ENCODE assay signal across 15 cellular contexts in the genomic region with DNA sequence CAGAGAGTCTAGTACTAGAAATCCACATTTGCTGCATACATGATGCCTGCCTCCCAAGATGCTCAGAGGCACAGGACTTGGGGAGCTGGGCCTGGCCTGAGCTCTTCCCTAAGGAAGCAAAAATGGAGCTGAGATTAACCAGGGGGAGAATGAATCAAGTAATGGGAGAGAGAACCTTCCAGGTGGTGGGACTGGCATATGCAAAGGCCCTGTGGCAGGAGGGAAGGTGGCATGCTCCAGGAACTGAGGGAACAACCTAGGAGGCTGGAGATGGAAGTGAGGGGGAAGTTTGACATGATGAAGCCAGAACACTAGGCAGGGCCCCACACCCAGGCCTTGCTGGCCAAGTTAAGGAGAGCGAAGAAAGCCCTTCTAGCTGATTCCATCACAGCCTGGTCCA. TPM values are rescaled to one million over a fixed set of nuclear protein-coding genes. Genes with fewer than 3 reads are reported as not detected.
A peak's percentile ranks its signal among the peaks of the same experiment; 100 is the strongest.
DNase-seq lines count a peak whose midpoint lies in the region; ATAC-seq, FAIRE-seq and TF ChIP-seq lines count a peak whose summit lies in the region.
"Had no signal": no experiment of that assay in that cellular context is flagged by ENCODE, and none has a peak within 500 bp of the region (broad histone marks: within the 10 kb centered on the region; RNA-seq: fewer than 3 reads in every experiment).

No MANE protein-coding gene starts in this region.

- H2AK5ac ChIP-seq in H1 (ENCODE audit: low read depth, low read length) = no peak overlapping the region; the same call in 1 of the 2 replicates

- intact Hi-C loops in breast epithelium (cut with DNase I; ENCODE audit: low total_unique reads) (no loop called here), mammary epithelial cell (cut with micrococcal nuclease) (no loop called here)

- H3K9ac ChIP-seq in mammary epithelial cell (ENCODE audit: insufficient read depth, low read length) (no peak overlapping the region), H1 (replicated peaks in 1 of 4; ENCODE audit: extremely low read depth in 1 of 4, low read depth in 3 of 4, low read length in 3 of 4) (no peak overlapping the region), neural cell (ENCODE audit: low read length) (no peak overlapping the region), smooth muscle cell (ENCODE audit: low read depth) (no peak overlapping the region)
- H3K9ac ChIP-seq: BLaER1 treated with 17β-estradiol and CSF1 and Interleukin-3, amounts not matched to agents 10 nM and 100 nM had no signal

- H2AFZ ChIP-seq in mammary epithelial cell (ENCODE audit: low read depth, low read length) (no peak overlapping the region), H1 (ENCODE audit: low read length) (no peak overlapping the region), neural cell (ENCODE audit: low read depth, low read length) (no peak overlapping the region), smooth muscle cell (ENCODE audit: low read depth) (no peak overlapping the region)
- H2AFZ ChIP-seq: GM23338 had no signal

- H3K36me3 ChIP-seq in breast epithelium = no peaks in the 10 kb centered on the region
- H3K36me3 ChIP-seq in mammary epithelial cell (ENCODE audit: insufficient read depth, low read length) = no peaks in the 10 kb centered on the region
- no peaks in the 10 kb centered on the region for H3K36me3 ChIP-seq in H1 (ENCODE audit: control insufficient read depth in 2 of 4, insufficient read depth in 4 of 4, low read length in 3 of 4)
- H3K36me3 ChIP-seq in neural cell (ENCODE audit: insufficient read depth, low read length) = no peaks in the 10 kb centered on the region
- H3K36me3 ChIP-seq in smooth muscle cell (ENCODE audit: low read depth) = no peaks in the 10 kb centered on the region

- H3K27me3 ChIP-seq in breast epithelium = no peaks in the 10 kb centered on the region
- no peaks in the 10 kb centered on the region for H3K27me3 ChIP-seq in mammary epithelial cell (ENCODE audit: insufficient read depth, low read length)
- H3K27me3 ChIP-seq in H1 (replicated peaks in 1 of 4; ENCODE audit: control insufficient read depth in 3 of 4, extremely low read depth in 1 of 4, insufficient read depth in 3 of 4, low read length in 3 of 4) = no peaks in the 10 kb centered on the region
- H3K27me3 ChIP-seq in neural cell (ENCODE audit: insufficient read depth, low read depth, low read length) = no peaks in the 10 kb centered on the region
- no peaks in the 10 kb centered on the region for H3K27me3 ChIP-seq in smooth muscle cell (ENCODE audit: low read depth)
- H3K27me3 ChIP-seq: BLaER1 treated with 17β-estradiol and CSF1 and Interleukin-3, amounts not matched to agents 10 nM and 100 nM had no signal

- no peak overlapping the region for H4K91ac ChIP-seq in H1 (replicated peaks; ENCODE audit: insufficient read length, low read length)

- H3K23me2 ChIP-seq in H1 (ENCODE audit: low read depth, low read length) = no peaks in the 10 kb centered on the region

- H3K14ac ChIP-seq in H1 (ENCODE audit: insufficient read length) = no peak overlapping the region

- no peak overlapping the region for H2BK5ac ChIP-seq in H1 (ENCODE audit: low read depth, low read length)

- no TSS peak for BruUV-seq in mammary epithelial cell (replicated peaks; lab: Mats Ljungman, UMichigan)

- H3K4me3 ChIP-seq in breast epithelium (no peak overlapping the region), mammary epithelial cell (replicated peaks in 1 of 3; ENCODE audit: insufficient read depth in 1 of 3, low read depth in 2 of 3, low read length in 3 of 3) (no peak overlapping the region), H1 (ENCODE audit: extremely low read depth in 1 of 4, insufficient read depth in 2 of 4, low read depth in 3 of 4, low read length in 4 of 4) (no peak overlapping the region), neural cell (ENCODE audit: low read length) (no peak overlapping the region), smooth muscle cell (no peak overlapping the region)
- H3K4me3 ChIP-seq: BLaER1 treated with 17β-estradiol and CSF1 and Interleukin-3, amounts not matched to agents 10 nM and 100 nM; GM23338 had no signal

- H2BK120ac ChIP-seq in H1 (replicated peaks; ENCODE audit: low read depth, low read length) = no peak overlapping the region

- no peak overlapping the region for H4K5ac ChIP-seq in H1 (ENCODE audit: insufficient read length, low read depth, low read length)

- no peak for TF ChIP-seq RAD21 in H1 (IDR thresholded peaks at IDR 0.05 in 1 of 2, conservative IDR thresholded peaks at IDR 0.05 in 1 of 2; ENCODE audit: low read depth in 2 of 2, low read length in 2 of 2)
- TF ChIP-seq RAD21 in neural cell (conservative IDR thresholded peaks at IDR 0.05) = no peak

- H3K4me2 ChIP-seq in mammary epithelial cell (ENCODE audit: insufficient read depth, low read depth, low read length) = no peak overlapping the region
- H3K4me2 ChIP-seq in H1 (ENCODE audit: insufficient read depth in 1 of 2, low read depth in 2 of 2, low read length in 2 of 2) = no peak overlapping the region
- no peak overlapping the region for H3K4me2 ChIP-seq in neural cell (ENCODE audit: low read length)
- H3K4me2 ChIP-seq in smooth muscle cell = no peak overlapping the region
- H3K4me2 ChIP-seq: GM23338 had no signal

- no peaks in the 10 kb centered on the region for H3K79me2 ChIP-seq in mammary epithelial cell (ENCODE audit: insufficient read depth, low read length)
- no peaks in the 10 kb centered on the region for H3K79me2 ChIP-seq in H1 (ENCODE audit: control insufficient read depth in 1 of 2, insufficient read depth in 2 of 2, low read length in 2 of 2)
- H3K79me2 ChIP-seq in neural cell (replicated peaks; ENCODE audit: insufficient read depth, low read length) = no peaks in the 10 kb centered on the region
- H3K79me2 ChIP-seq in smooth muscle cell (ENCODE audit: low read depth) = no peaks in the 10 kb centered on the region

- 0 out of 2 replicates have a peak overlapping the region, but pooled peaks have one; percentile 36 for H2BK15ac ChIP-seq in H1 (ENCODE audit: low read length)

- dilution Hi-C loops in mammary epithelial cell (cut with HindIII; ENCODE audit: low sequenced_read_pairs) = no loop called here

- H2BK20ac ChIP-seq in H1 (ENCODE audit: low read length) = no peak overlapping the region

- no peak for FAIRE-seq in H1 (lab: Jason Lieb, UNC)

- no peak overlapping the region for H3K18ac ChIP-seq in H1 (ENCODE audit: extremely low read depth, low read length)

- H3K23ac ChIP-seq in H1 (ENCODE audit: insufficient read length) = no peak overlapping the region

- H3K56ac ChIP-seq in H1 (replicated peaks; ENCODE audit: insufficient read length, low read depth, low read length) = no peak overlapping the region

- WGBS in mammary epithelial cell (ENCODE audit: low coverage, missing lambda C conversion rate) = 48% methylated on average over 1 of the region's 1 CpG
- 100% methylated on average over 1 of the region's 1 CpG; no CpG with 5 or more reads in 1 of the 2 experiments for WGBS in H1 (ENCODE audit: extremely low coverage in 1 of 2, insufficient coverage in 1 of 2, insufficient read length in 1 of 2, insufficient replicate concordance in 2 of 2, low coverage in 1 of 2, low lambda C conversion rate in 2 of 2, missing lambda C conversion rate in 1 of 2), 2 experiments
- 100% methylated on average over 1 of the region's 1 CpG for WGBS in smooth muscle cell (ENCODE audit: low lambda C conversion rate)

- POLR2A ChIA-PET in H1 (lab: Charles Lee; ENCODE audit: partially characterized antibody) = interaction anchor here (1.1 to 3.2 kb wide), 4 partner anchors 8 to 59 kb away, joined by 3 to 9 read pairs (median 6); no protein-coding TSS in a partner anchor

- TF ChIP-seq POLR2A in breast epithelium (IDR thresholded peaks at IDR 0.05) (no peak), H1 (IDR thresholded peaks at IDR 0.05; ENCODE audit: control extremely low read depth in 1 of 2, low read depth in 2 of 2, low read length in 2 of 2) (no peak)

- CTCF ChIA-PET in mammary epithelial cell (lab: Charles Lee; ENCODE audit: low non-redundant PET) (no interaction called here), H1 (lab: Charles Lee; ENCODE audit: partially characterized antibody) (interaction anchor here (0.7 to 19.8 kb wide), 17 partner anchors 8 to 300 kb away, joined by 3 to 233 read pairs (median 4); a partner anchor contains a TSS)

- TF ChIP-seq EP300 in H1 (IDR thresholded peaks at IDR 0.05; ENCODE audit: borderline replicate concordance in 1 of 2, low read depth in 2 of 2, low read length in 2 of 2) = no peak
- TF ChIP-seq EP300 in neural cell (conservative IDR thresholded peaks at IDR 0.05; ENCODE audit: poor library complexity, severe bottlenecking) = no peak

- no peak overlapping the region; the same call in 1 of the 2 replicates for H4K8ac ChIP-seq in H1 (ENCODE audit: extremely low read depth, insufficient read depth, low read length)

- no peaks in the 10 kb centered on the region for H3K4me1 ChIP-seq in breast epithelium
- H3K4me1 ChIP-seq in mammary epithelial cell (ENCODE audit: insufficient read depth, low read length) = no peaks in the 10 kb centered on the region
- peaks cover 0 to 11% (median 8%) of the 10 kb centered on the region in 4 experiments; a peak in 5 of 7 replicates for H3K4me1 ChIP-seq in H1 (replicated peaks in 1 of 4; ENCODE audit: control insufficient read depth in 3 of 4, insufficient read depth in 4 of 4, low read length in 3 of 4)
- H3K4me1 ChIP-seq in smooth muscle cell (ENCODE audit: low read depth) = no peaks in the 10 kb centered on the region

- TF ChIP-seq CTCF in breast epithelium (IDR thresholded peaks at IDR 0.05) (no peak), mammary epithelial cell (conservative IDR thresholded peaks at IDR 0.05 in 1 of 2, IDR thresholded peaks at IDR 0.05 in 1 of 2; ENCODE audit: extremely low read depth in 1 of 2, insufficient read depth in 1 of 2, low read depth in 1 of 2, low read length in 2 of 2) (no peak), H1 (IDR thresholded peaks at IDR 0.05; ENCODE audit: control extremely low read depth in 1 of 3, insufficient read depth in 1 of 3, low read depth in 1 of 3, low read length in 3 of 3) (no peak), neural cell (IDR thresholded peaks at IDR 0.05; ENCODE audit: poor library complexity, severe bottlenecking) (no peak), smooth muscle cell (IDR thresholded peaks at IDR 0.05; ENCODE audit: borderline replicate concordance, insufficient read depth, poor library complexity, severe bottlenecking) (no peak)

- no peaks in the 10 kb centered on the region for H4K20me1 ChIP-seq in mammary epithelial cell (ENCODE audit: insufficient read depth, low read length)
- peaks cover 2 to 4% of the 10 kb centered on the region in 2 experiments for H4K20me1 ChIP-seq in H1 (replicated peaks in 1 of 2; ENCODE audit: control insufficient read depth in 1 of 2, insufficient read depth in 2 of 2, low read length in 2 of 2)
- no peaks in the 10 kb centered on the region for H4K20me1 ChIP-seq in neural cell (ENCODE audit: insufficient read depth)
- peaks cover 44% of the 10 kb centered on the region for H4K20me1 ChIP-seq in smooth muscle cell (ENCODE audit: low read depth)

- DNase-seq in breast epithelium (ENCODE audit: low spot score in 2 of 2) (no peak), mammary epithelial cell (no peak), H1 (ENCODE audit: low read depth in 1 of 2, low spot score in 2 of 2) (no peak), smooth muscle cell (lab: John Stamatoyannopoulos, UW; ENCODE audit: unreplicated experiment) (no peak)
- DNase-seq: ACHN; Calu3; CD4-positive, alpha-beta T cell; DMS 273 treated with DMSO at 0.1 percent for 48 hours; H9 had no signal

- ATAC-seq in GM21367 (IDR thresholded peaks at IDR 0.05; ENCODE audit: unreplicated experiment) (no peak), GM21360 (IDR thresholded peaks at IDR 0.05; ENCODE audit: unreplicated experiment) (no peak)
- ATAC-seq: GM23338 had no signal

- no peak overlapping the region for H2BK12ac ChIP-seq in H1 (ENCODE audit: low read depth, low read length)

- in situ Hi-C loops in mammary epithelial cell (cut with MboI; ENCODE audit: low sequenced_read_pairs in 2 of 2) = no loop called here

- H3K27ac ChIP-seq in breast epithelium (peak overlapping the region; percentile 60 to 79), mammary epithelial cell (ENCODE audit: insufficient read depth, low read depth, low read length) (no peak overlapping the region), H1 (ENCODE audit: low read depth, low read length) (no peak overlapping the region), neural cell (ENCODE audit: low read length) (peak overlapping the region; percentile 72), smooth muscle cell (ENCODE audit: low read depth) (no peak overlapping the region)
- H3K27ac ChIP-seq: BLaER1 treated with 17β-estradiol and CSF1 and Interleukin-3, amounts not matched to agents 10 nM and 100 nM had no signal

- no peaks in the 10 kb centered on the region for H3K9me3 ChIP-seq in breast epithelium
- no peaks in the 10 kb centered on the region for H3K9me3 ChIP-seq in mammary epithelial cell (replicated peaks; ENCODE audit: insufficient read depth, low read length)
- H3K9me3 ChIP-seq in H1 (ENCODE audit: insufficient read depth in 2 of 2, low read depth in 1 of 2, low read length in 1 of 2) = no peaks in the 10 kb centered on the region
- H3K9me3 ChIP-seq in neural cell (ENCODE audit: low read length) = no peaks in the 10 kb centered on the region
- no peaks in the 10 kb centered on the region for H3K9me3 ChIP-seq in smooth muscle cell (replicated peaks; ENCODE audit: low read depth)
- H3K9me3 ChIP-seq: BLaER1 treated with 17β-estradiol and CSF1 and Interleukin-3, amounts not matched to agents 10 nM and 100 nM had no signal

- 0 out of 2 replicates have a peak, but pooled peaks cover 2% of the 10 kb centered on the region for H3K79me1 ChIP-seq in H1 (ENCODE audit: low read depth, low read length)

- H3F3A ChIP-seq in neural cell (ENCODE audit: insufficient read depth, low read length, poor library complexity, severe bottlenecking) (no peaks in the 10 kb centered on the region), smooth muscle cell (ENCODE audit: low read depth) (no peaks in the 10 kb centered on the region)

- no peaks in the 10 kb centered on the region for H3K9me2 ChIP-seq in neural cell (ENCODE audit: insufficient read depth, low read length)

- no peak overlapping the region for H3K4ac ChIP-seq in H1 (replicated peaks; ENCODE audit: insufficient read length, low read depth, low read length)

RNA-seq across cellular contexts. Expression of a gene that starts 23.3 kb away (rescaled TPM):
- 1 to 10 TPM in 2 of 3 donors, under 1 TPM in 1; 0.16 to 8.0 (median 3.9) TPM for total RNA-seq in breast epithelium
- total RNA-seq in mammary epithelial cell = 1 to 10 TPM; 6.3 to 8.3 TPM
- polyA plus RNA-seq in mammary epithelial cell = 2.7 TPM
- 6.6 TPM for polyA minus RNA-seq in mammary epithelial cell
- 7.0 and 7.6 TPM in 2 replicates for total RNA-seq in H1 (2021; fragmentation: NEBNext Ultra II Directional; extraction: Animal tissue kit (Norgen Biotek cat#: 25700))
- polyA plus RNA-seq in H1 (2011; rRNA removed) = 3.0 and 3.7 TPM in 2 replicates
- polyA plus RNA-seq in H1 (2011; cell fraction: cytosol; rRNA removed) = 3.6 TPM
- 7.8 TPM for polyA plus RNA-seq in H1 (2011; cell fraction: nucleus; rRNA removed)
- polyA plus RNA-seq in H1 (2012, experiment 1 of 2) = 4.5 to 6.5 TPM (median 5.4 TPM) in 4 replicates
- 2.4 TPM for polyA plus RNA-seq in H1 (2012, experiment 2 of 2)
- polyA plus RNA-seq in H1 (2013, experiment 1 of 2) = 7.3 TPM
- polyA plus RNA-seq in H1 (2013, experiment 2 of 2) = 6.9 TPM
- 6.0 and 7.1 TPM in 2 replicates for polyA minus RNA-seq in H1 (2011; rRNA and poly(A)+ RNA removed)
- polyA minus RNA-seq in H1 (2011; cell fraction: cytosol; rRNA and poly(A)+ RNA removed) = 4.5 TPM
- polyA minus RNA-seq in H1 (2011; cell fraction: nucleus; rRNA and poly(A)+ RNA removed) = 7.2 TPM
- 11.1 and 14.6 TPM in 2 replicates for polyA plus RNA-seq in neural cell
- polyA minus RNA-seq in neural cell = 18.8 and 21.2 TPM in 2 replicates
- total RNA-seq in smooth muscle cell = 4.3 and 10.4 TPM in 2 replicates
- 7.7 and 8.7 TPM in 2 replicates for polyA plus RNA-seq in smooth muscle cell
- total RNA-seq: HT1080 had no signal

Comparison
In these comparisons a context has a peak if more than half of its experiments do, and no peak if none do; other contexts are left out.
1. H3K27ac ChIP-seq: peak in breast epithelium (2 of 2) and neural cell (single experiment); none in mammary epithelial cell (single experiment), H1 (single experiment) and smooth muscle cell (single experiment).